9 cellular contexts compared by ENCODE assay signal in genomic region chr15:78810003-78810376, GRCh38. TPM values are rescaled to one million over a fixed set of nuclear protein-coding genes. Genes with fewer than 3 reads are reported as not detected.
DNase-seq lines count a peak whose midpoint lies in the region; ATAC-seq and TF ChIP-seq lines count a peak whose summit lies in the region.
"Had no signal": no experiment of that assay in that cellular context is flagged by ENCODE, and none has a peak within 500 bp of the region (broad histone marks: within the 10 kb centered on the region; RNA-seq: fewer than 3 reads in every experiment).

No MANE protein-coding gene starts in this region.

- peak overlapping the region in 1 of 2 experiments; percentile 61 for H3K14ac ChIP-seq in mesenchymal stem cell (ENCODE audit: low read length in 2 of 2)

- DNase-seq in activated T-cell treated with anti-CD3 and anti-CD28 coated beads, Interleukin-2, amount 50 U/mL, for 4 hours = no peak
- DNase-seq in activated T-cell treated with anti-CD3 and anti-CD28 coated beads for 4 hours (no peak), cerebellar cortex (ENCODE audit: low spot score) (peak; percentile 9), mesenchymal stem cell (no peak), type B pancreatic cell (ENCODE audit: extremely low spot score, unreplicated experiment) (no peak), retina (no peak)
- DNase-seq: MM.1S had no signal

- H3K27ac Mint-ChIP-seq in type B pancreatic cell = no peak overlapping the region

- H3K23ac ChIP-seq in mesenchymal stem cell (ENCODE audit: low read length in 2 of 2) = peak overlapping the region in 1 of 2 experiments; percentile 14

- H3K4me3 ChIP-seq in mesenchymal stem cell (ENCODE audit: insufficient read depth in 1 of 2, low read depth in 1 of 2, low read length in 2 of 2) = peak overlapping the region; percentile 75 to 91

- H4K8ac ChIP-seq in mesenchymal stem cell (ENCODE audit: low read length) = no peak overlapping the region

- H3K4me3 Mint-ChIP-seq in activated T-cell treated with anti-CD3 and anti-CD28 coated beads, Interleukin-2, amount 50 U/mL, for 4 hours = peak overlapping the region; percentile 70
- peak overlapping the region; percentile 89 for H3K4me3 Mint-ChIP-seq in type B pancreatic cell

- peak overlapping the region in 1 of 2 experiments; percentile 18 for H3K4ac ChIP-seq in mesenchymal stem cell (ENCODE audit: low read depth in 1 of 2, low read length in 2 of 2)

- H3K9ac ChIP-seq in mesenchymal stem cell (ENCODE audit: low read length) = peak overlapping the region; percentile 88

- peaks cover 45% of the 10 kb centered on the region for H3K27me3 Mint-ChIP-seq in activated T-cell treated with anti-CD3 and anti-CD28 coated beads, Interleukin-2, amount 50 U/mL, for 4 hours (ENCODE audit: low read depth)
- peaks cover 15% of the 10 kb centered on the region for H3K27me3 Mint-ChIP-seq in type B pancreatic cell

- no peak overlapping the region for H2BK12ac ChIP-seq in mesenchymal stem cell (ENCODE audit: low read length in 2 of 2)

- peaks cover 6% of the 10 kb centered on the region for H3K9me3 Mint-ChIP-seq in activated T-cell treated with anti-CD3 and anti-CD28 coated beads, Interleukin-2, amount 50 U/mL, for 4 hours
- H3K9me3 Mint-ChIP-seq in type B pancreatic cell = no peaks in the 10 kb centered on the region

- H3K4me2 ChIP-seq in mesenchymal stem cell (ENCODE audit: low read length, poor library complexity, severe bottlenecking) = peak overlapping the region; percentile 92

- no peak for ATAC-seq in activated T-cell treated with anti-CD3 and anti-CD28 coated beads, Interleukin-2, amount 50 U/mL, for 4 hours
- no peak for ATAC-seq in GM19467 (IDR thresholded peaks at IDR 0.05; ENCODE audit: unreplicated experiment)
- no peak for ATAC-seq in GM19328 (IDR thresholded peaks at IDR 0.05; ENCODE audit: unreplicated experiment)

- 21% methylated on average over 12 of the region's 12 CpGs for WGBS in mesenchymal stem cell

- no peak overlapping the region for H2BK5ac ChIP-seq in mesenchymal stem cell (ENCODE audit: low read depth, low read length, poor library complexity, severe bottlenecking)

- H2BK15ac ChIP-seq in mesenchymal stem cell (ENCODE audit: low read depth, poor library complexity, severe bottlenecking) = peak overlapping the region; percentile 26

- no peak overlapping the region for H4K91ac ChIP-seq in mesenchymal stem cell (ENCODE audit: low read length)

- no peak overlapping the region for H2BK120ac ChIP-seq in mesenchymal stem cell (ENCODE audit: low read depth, low read length)

- H3K4me1 ChIP-seq in mesenchymal stem cell (ENCODE audit: control insufficient read depth, insufficient read depth, low read depth, low read length) = peaks cover 15% of the 10 kb centered on the region

- H3K18ac ChIP-seq in mesenchymal stem cell (ENCODE audit: low read depth in 1 of 2, low read length in 2 of 2) = no peak overlapping the region

- H3K27ac ChIP-seq in mesenchymal stem cell (ENCODE audit: low read length, poor library complexity, severe bottlenecking) = no peak overlapping the region

- peaks cover 0 to 2% of the 10 kb centered on the region in 2 experiments for H3K36me3 ChIP-seq in mesenchymal stem cell (ENCODE audit: control insufficient read depth in 1 of 2, insufficient read depth in 2 of 2, low read depth in 1 of 2, low read length in 2 of 2)

- H3K9me3 ChIP-seq in mesenchymal stem cell (ENCODE audit: control insufficient read depth, low read length) = no peaks in the 10 kb centered on the region

- no peak for TF ChIP-seq CTCF in type B pancreatic cell (conservative IDR thresholded peaks at IDR 0.05)

- peak overlapping the region; percentile 26 for H2AK5ac ChIP-seq in mesenchymal stem cell (ENCODE audit: low read length, severe bottlenecking)

- no peaks in the 10 kb centered on the region for H3K36me3 Mint-ChIP-seq in activated T-cell treated with anti-CD3 and anti-CD28 coated beads, Interleukin-2, amount 50 U/mL, for 4 hours (ENCODE audit: insufficient read depth)
- peaks cover 10% of the 10 kb centered on the region for H3K36me3 Mint-ChIP-seq in type B pancreatic cell

- H3K4me1 Mint-ChIP-seq in activated T-cell treated with anti-CD3 and anti-CD28 coated beads, Interleukin-2, amount 50 U/mL, for 4 hours (ENCODE audit: low read depth) = peaks cover 9% of the 10 kb centered on the region
- H3K4me1 Mint-ChIP-seq in type B pancreatic cell (ENCODE audit: unreplicated experiment) = peaks cover 17% of the 10 kb centered on the region

- peak overlapping the region; percentile 21 for H2AFZ ChIP-seq in mesenchymal stem cell (ENCODE audit: low read depth, low read length)

- H3K27me3 ChIP-seq in mesenchymal stem cell (ENCODE audit: control insufficient read depth in 1 of 2, insufficient read depth in 1 of 2, low read length in 2 of 2) = no peaks in the 10 kb centered on the region

- H3K79me1 ChIP-seq in mesenchymal stem cell (replicated peaks; ENCODE audit: low read length, poor library complexity, severe bottlenecking) = peaks cover 30% of the 10 kb centered on the region

RNA-seq across cellular contexts. Expression of gene ADAMTS7, which starts 1.3 kb away (rescaled TPM):
- under 1 TPM; 0.10 to 0.24 (median 0.13) TPM for total RNA-seq in activated T-cell treated with anti-CD3 and anti-CD28 coated beads, Interleukin-2, amount 50 U/mL, for 4 hours
- polyA plus RNA-seq in mesenchymal stem cell (2013, experiment 1 of 2) = 14.1 TPM
- 13.0 TPM for polyA plus RNA-seq in mesenchymal stem cell (2013, experiment 2 of 2)
- total RNA-seq in type B pancreatic cell (ENCODE audit: low replicate concordance) = 8.4 and 51.9 TPM in 2 replicates
